ENCODE assay signal across 9 cellular contexts in the genomic region with DNA sequence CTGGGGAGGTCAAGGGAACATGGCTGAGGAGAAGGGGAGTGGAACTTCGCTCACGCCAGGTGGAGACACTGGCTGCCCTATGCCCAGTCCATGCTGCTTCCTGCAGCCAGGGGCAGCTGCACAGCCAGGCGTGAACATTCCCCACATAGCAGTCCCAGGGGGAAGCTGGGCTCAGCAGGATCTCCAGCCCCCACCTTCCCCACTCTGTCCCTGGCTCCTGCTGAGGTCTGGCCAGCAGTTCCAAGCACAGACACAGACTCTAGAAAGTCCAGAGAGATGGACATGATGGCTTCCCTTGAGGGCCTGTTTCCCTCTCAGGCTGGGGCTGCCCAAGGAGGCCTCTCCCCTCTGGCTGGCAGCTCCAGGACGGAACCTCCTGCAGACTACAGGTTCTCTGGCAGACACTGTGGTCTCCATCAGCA. TPM values are rescaled to one million over a fixed set of nuclear protein-coding genes. Genes with fewer than 3 reads are reported as not detected.
DNase-seq lines count a peak whose midpoint lies in the region; ATAC-seq, FAIRE-seq and TF ChIP-seq lines count a peak whose summit lies in the region.
"Had no signal": no experiment of that assay in that cellular context is flagged by ENCODE, and none has a peak within 500 bp of the region (broad histone marks: within the 10 kb centered on the region; RNA-seq: fewer than 3 reads in every experiment).

No MANE protein-coding gene starts in this region.

- no peak for ATAC-seq in GM18909 (IDR thresholded peaks at IDR 0.05; ENCODE audit: poor library complexity, unreplicated experiment)
- ATAC-seq in HG02973 (IDR thresholded peaks at IDR 0.05; ENCODE audit: unreplicated experiment): no peak

- peak; percentile 50 for DNase-seq in AG08396 (ENCODE audit: low spot score)
- peak; percentile 77 for DNase-seq in RCC 7860 (ENCODE audit: low spot score)
- no peak for DNase-seq in fibroblast of the aortic adventitia (ENCODE audit: low read depth)
- DNase-seq in neuronal stem cell (ENCODE audit: low spot score): no peak
- DNase-seq in stimulated activated CD4-positive, alpha-beta T cell treated with anti-CD3 and anti-CD28 coated beads, Interleukin-4, amount 100 ng/mL, for 24 hours: no peak
- DNase-seq in foreskin melanocyte: no peak
- DNase-seq: Caco-2 had no signal

- H2AK5ac ChIP-seq in neuronal stem cell (ENCODE audit: low read depth, low read length): peak overlapping the region; percentile 67

- H3K9me3 ChIP-seq in neuronal stem cell (replicated peaks in 1 of 2; ENCODE audit: control insufficient read depth in 2 of 2, insufficient read depth in 1 of 2, low read depth in 1 of 2, low read length in 2 of 2): no peaks in the 10 kb centered on the region
- H3K9me3 ChIP-seq: Caco-2 had no signal

- H3K18ac ChIP-seq in neuronal stem cell (ENCODE audit: low read length): peak overlapping the region; percentile 38

- H4K8ac ChIP-seq in neuronal stem cell (ENCODE audit: low read depth, low read length): no peak overlapping the region

- no peak overlapping the region for H3K4me2 ChIP-seq in neuronal stem cell (ENCODE audit: insufficient read depth, low read length, poor library complexity, severe bottlenecking)

- H3K14ac ChIP-seq in neuronal stem cell (ENCODE audit: low read length): no peak overlapping the region

- H3K27me3 ChIP-seq in neuronal stem cell (ENCODE audit: control insufficient read depth in 3 of 3, insufficient read depth in 3 of 3, low read depth in 1 of 3, low read length in 3 of 3): no peaks in the 10 kb centered on the region

- H3K36me3 ChIP-seq in neuronal stem cell (replicated peaks in 1 of 2; ENCODE audit: control insufficient read depth in 2 of 2, insufficient read depth in 2 of 2, low read length in 2 of 2): peaks cover 6 to 8% of the 10 kb centered on the region in 2 donors

- H3K27ac ChIP-seq in neuronal stem cell (replicated peaks; ENCODE audit: low read length): peak overlapping the region; percentile 60

- peaks cover 6% of the 10 kb centered on the region for H3K79me1 ChIP-seq in neuronal stem cell (ENCODE audit: low read depth, low read length)

- FAIRE-seq in RCC 7860 (lab: Jason Lieb, UNC): peak; percentile 70

- no CpG with 5 or more reads among the region's 4 CpGs for WGBS in neuronal stem cell (ENCODE audit: extremely low coverage in 2 of 2, insufficient read length in 2 of 2, insufficient replicate concordance in 1 of 2), 2 donors

- no peak overlapping the region for H4K91ac ChIP-seq in neuronal stem cell (ENCODE audit: low read depth, low read length, poor library complexity)

- H3K23ac ChIP-seq in neuronal stem cell (ENCODE audit: low read depth, low read length, poor library complexity): no peak overlapping the region

- no peak overlapping the region for H2BK120ac ChIP-seq in neuronal stem cell (ENCODE audit: low read depth, low read length)

- H3K4ac ChIP-seq in neuronal stem cell (ENCODE audit: low read length): no peak overlapping the region

- no peak overlapping the region for H2BK15ac ChIP-seq in neuronal stem cell (ENCODE audit: low read length)

- H3K9ac ChIP-seq in neuronal stem cell (ENCODE audit: low read depth, low read length, poor library complexity): peak overlapping the region; percentile 9

- H2BK12ac ChIP-seq in neuronal stem cell (ENCODE audit: low read length): no peak overlapping the region

- H3K4me3 ChIP-seq in fibroblast of the aortic adventitia (ENCODE audit: low read depth, low read length): no peak overlapping the region
- H3K4me3 ChIP-seq in neuronal stem cell (ENCODE audit: low read length in 2 of 2): no peak overlapping the region

- H3K4me1 ChIP-seq in neuronal stem cell (ENCODE audit: control insufficient read depth in 2 of 2, insufficient read depth in 1 of 2, low read depth in 1 of 2, low read length in 2 of 2): peaks cover 33 to 44% of the 10 kb centered on the region in 2 donors

- peak overlapping the region; percentile 42 for H2BK5ac ChIP-seq in neuronal stem cell (ENCODE audit: low read length)

- TF ChIP-seq CTCF in fibroblast of the aortic adventitia (IDR thresholded peaks at IDR 0.05; ENCODE audit: insufficient read depth, low read length): peak; percentile 39

- no peak overlapping the region for H2AFZ ChIP-seq in neuronal stem cell (ENCODE audit: low read length)

RNA-seq across cellular contexts. Expression of a gene that starts 9.3 kb away (rescaled TPM):
- total RNA-seq in fibroblast of the aortic adventitia (ENCODE audit: low replicate concordance): 4.7 and 8.9 TPM in 2 replicates
- 55.6 TPM for polyA plus RNA-seq in neuronal stem cell (2013, experiment 1 of 2)
- 57.2 TPM for polyA plus RNA-seq in neuronal stem cell (2013, experiment 2 of 2)

RNA-seq across cellular contexts. Expression of a gene that starts 34.6 kb away (rescaled TPM):
- 30.2 and 35.5 TPM in 2 replicates for total RNA-seq in fibroblast of the aortic adventitia (ENCODE audit: low replicate concordance)
- polyA plus RNA-seq in neuronal stem cell (2013, experiment 1 of 2): 36.9 TPM
- polyA plus RNA-seq in neuronal stem cell (2013, experiment 2 of 2): 37.5 TPM

RNA-seq across cellular contexts. Expression of a gene that starts 35.6 kb away (rescaled TPM):
- 187 and 270 TPM in 2 replicates for total RNA-seq in fibroblast of the aortic adventitia (ENCODE audit: low replicate concordance)
- 166 TPM for polyA plus RNA-seq in neuronal stem cell (2013, experiment 1 of 2)
- polyA plus RNA-seq in neuronal stem cell (2013, experiment 2 of 2): 162 TPM

RNA-seq across cellular contexts. Expression of a gene that starts 42.7 kb away (rescaled TPM):
- under 0.01 TPM in 1 of 2 replicates, not detected in the other for total RNA-seq in fibroblast of the aortic adventitia (ENCODE audit: low replicate concordance)
- 1.5 TPM for polyA plus RNA-seq in neuronal stem cell (2013, experiment 1 of 2)
- 1.5 TPM for polyA plus RNA-seq in neuronal stem cell (2013, experiment 2 of 2)

RNA-seq across cellular contexts. Expression of a gene that starts 58.9 kb away (rescaled TPM):
- 38.5 and 93.2 TPM in 2 replicates for total RNA-seq in fibroblast of the aortic adventitia (ENCODE audit: low replicate concordance)
- polyA plus RNA-seq in neuronal stem cell (2013, experiment 1 of 2): 111 TPM
- 110 TPM for polyA plus RNA-seq in neuronal stem cell (2013, experiment 2 of 2)

Comparison
In these comparisons a context has a peak if more than half of its experiments do, and no peak if none do; other contexts are left out.
1. DNase-seq: peak in AG08396 (single experiment) and RCC 7860 (single experiment); none in fibroblast of the aortic adventitia (single experiment), neuronal stem cell (single experiment), stimulated activated CD4-positive, alpha-beta T cell treated with anti-CD3 and anti-CD28 coated beads, Interleukin-4, amount 100 ng/mL, for 24 hours (single experiment) and foreskin melanocyte (single experiment).